Comparison of ENCODE assay signal across 9 cellular contexts in genomic region chr19:12834976-12835757, GRCh38. TPM values are rescaled to one million over a fixed set of nuclear protein-coding genes. Genes with fewer than 3 reads are reported as not detected.
A peak's percentile ranks its signal among the peaks of the same experiment; 100 is the strongest.
DNase-seq lines count a peak whose midpoint lies in the region; ATAC-seq, FAIRE-seq and TF ChIP-seq lines count a peak whose summit lies in the region.
"Had no signal": no experiment of that assay in that cellular context is flagged by ENCODE, and none has a peak within 500 bp of the region (broad histone marks: within the 10 kb centered on the region; RNA-seq: fewer than 3 reads in every experiment).

No MANE protein-coding gene starts in this region.

- H3K27ac ChIP-seq in uterus: no peak overlapping the region
- H3K27ac ChIP-seq: heart right ventricle had no signal

- H3K27me3 ChIP-seq in uterus: peaks cover 55 to 65% of the 10 kb centered on the region in 2 donors

- H3K9me3 ChIP-seq in uterus: no peaks in the 10 kb centered on the region
- H3K9me3 ChIP-seq: heart right ventricle had no signal

- intact Hi-C loops in uterus (cut with DNase I; ENCODE audit: low total_unique reads): no loop called here

- no peak for ATAC-seq in activated T-cell treated with anti-CD3 and anti-CD28 coated beads, Interleukin-2, amount 50 U/mL, for 4 hours
- ATAC-seq: heart right ventricle had no signal

- no peak overlapping the region for H3K4me3 Mint-ChIP-seq in activated T-cell treated with anti-CD3 and anti-CD28 coated beads, Interleukin-2, amount 50 U/mL, for 24 hours
- H3K4me3 Mint-ChIP-seq in activated T-cell treated with anti-CD3 and anti-CD28 coated beads, Interleukin-2, amount 50 U/mL, for 4 hours: no peak overlapping the region
- H3K4me3 Mint-ChIP-seq in brain: peak overlapping the region; percentile 80 to 86 (median 83)

- H3K27ac Mint-ChIP-seq in activated T-cell treated with anti-CD3 and anti-CD28 coated beads, Interleukin-2, amount 50 U/mL, for 24 hours: no peak overlapping the region
- H3K27ac Mint-ChIP-seq in brain: no peak overlapping the region

- DNase-seq in activated T-cell treated with anti-CD3 and anti-CD28 coated beads, Interleukin-2, amount 50 U/mL, for 24 hours: peak; percentile 53
- DNase-seq in activated T-cell treated with anti-CD3 and anti-CD28 coated beads, Interleukin-2, amount 50 U/mL, for 4 hours: no peak
- DNase-seq in NCI-H510A treated with DMSO at 0.1 percent for 48 hours (lab: John Stamatoyannopoulos, UW): peak; percentile 53
- DNase-seq in stimulated activated CD8-positive, alpha-beta memory T cell treated with anti-CD3 and anti-CD28 coated beads, Interleukin-4, amount 100 ng/mL, for 48 hours: peak; percentile 53
- DNase-seq in uterus: no peak
- no peak for DNase-seq in COLO829 (ENCODE audit: low spot score)
- DNase-seq in RCC 7860 (ENCODE audit: low spot score): no peak

- FAIRE-seq in RCC 7860 (lab: Jason Lieb, UNC): no peak

- peaks cover 0 to 14% of the 10 kb centered on the region in 2 donors for H3K4me1 ChIP-seq in uterus

- H3K36me3 Mint-ChIP-seq in activated T-cell treated with anti-CD3 and anti-CD28 coated beads, Interleukin-2, amount 50 U/mL, for 24 hours (ENCODE audit: low read depth): no peaks in the 10 kb centered on the region
- H3K36me3 Mint-ChIP-seq in activated T-cell treated with anti-CD3 and anti-CD28 coated beads, Interleukin-2, amount 50 U/mL, for 4 hours (ENCODE audit: insufficient read depth): no peaks in the 10 kb centered on the region
- H3K36me3 Mint-ChIP-seq in brain: no peaks in the 10 kb centered on the region

- H3K4me1 Mint-ChIP-seq in activated T-cell treated with anti-CD3 and anti-CD28 coated beads, Interleukin-2, amount 50 U/mL, for 24 hours (ENCODE audit: low read depth): peaks cover 35% of the 10 kb centered on the region
- peaks cover 29% of the 10 kb centered on the region for H3K4me1 Mint-ChIP-seq in activated T-cell treated with anti-CD3 and anti-CD28 coated beads, Interleukin-2, amount 50 U/mL, for 4 hours (ENCODE audit: low read depth)
- peaks cover 61% of the 10 kb centered on the region for H3K4me1 Mint-ChIP-seq in brain

- H3K36me3 ChIP-seq in uterus: no peaks in the 10 kb centered on the region
- H3K36me3 ChIP-seq: heart right ventricle had no signal

- no peak for TF ChIP-seq POLR2A in uterus (IDR thresholded peaks at IDR 0.05)

- H3K27me3 Mint-ChIP-seq in activated T-cell treated with anti-CD3 and anti-CD28 coated beads, Interleukin-2, amount 50 U/mL, for 24 hours: peaks cover 89% of the 10 kb centered on the region
- H3K27me3 Mint-ChIP-seq in activated T-cell treated with anti-CD3 and anti-CD28 coated beads, Interleukin-2, amount 50 U/mL, for 4 hours (ENCODE audit: low read depth): peaks cover 81% of the 10 kb centered on the region
- peaks cover 73% of the 10 kb centered on the region for H3K27me3 Mint-ChIP-seq in brain

- TF ChIP-seq CTCF in brain (conservative IDR thresholded peaks at IDR 0.05) (no peak), uterus (IDR thresholded peaks at IDR 0.05) (no peak)

- H3K9me3 Mint-ChIP-seq in activated T-cell treated with anti-CD3 and anti-CD28 coated beads, Interleukin-2, amount 50 U/mL, for 24 hours: no peaks in the 10 kb centered on the region
- no peaks in the 10 kb centered on the region for H3K9me3 Mint-ChIP-seq in activated T-cell treated with anti-CD3 and anti-CD28 coated beads, Interleukin-2, amount 50 U/mL, for 4 hours
- peaks cover 0 to 21% (median 3%) of the 10 kb centered on the region in 5 experiments for H3K9me3 Mint-ChIP-seq in brain

- H3K4me3 ChIP-seq in uterus: no peak overlapping the region

RNA-seq across cellular contexts. Expression of gene RTBDN, which starts 0.8 kb away (rescaled TPM):
- not detected for total RNA-seq in activated T-cell treated with anti-CD3 and anti-CD28 coated beads, Interleukin-2, amount 50 U/mL, for 4 hours
- 20.0 TPM for polyA plus RNA-seq in brain (ENCODE audit: insufficient read depth, low read depth, low replicate concordance)
- not detected for total RNA-seq in uterus
- total RNA-seq: heart right ventricle had no signal
- polyA plus RNA-seq: heart right ventricle had no signal

RNA-seq across cellular contexts. Expression of gene MAST1, which starts 3.1 kb away (rescaled TPM):
- total RNA-seq in activated T-cell treated with anti-CD3 and anti-CD28 coated beads, Interleukin-2, amount 50 U/mL, for 4 hours: 1 to 10 TPM in 1 of 3 donors, under 1 TPM in 2; 0.37 to 1.0 (median 0.38) TPM
- polyA plus RNA-seq in brain (ENCODE audit: insufficient read depth, low read depth, low replicate concordance): 33.7 TPM
- total RNA-seq in uterus: 1 to 10 TPM in 1 of 4 donors, not detected in 3; 1.2 TPM

RNA-seq across cellular contexts. Expression of gene RNASEH2A, which starts 28.8 kb away (rescaled TPM):
- 10 to 100 TPM; 32.3 to 42.7 (median 39.1) TPM for total RNA-seq in activated T-cell treated with anti-CD3 and anti-CD28 coated beads, Interleukin-2, amount 50 U/mL, for 4 hours
- polyA plus RNA-seq in brain (ENCODE audit: insufficient read depth, low read depth, low replicate concordance): 119 TPM
- total RNA-seq in uterus: 10 to 100 TPM in 1 of 4 donors, 1 to 10 TPM in 3; 2.3 to 18.9 (median 3.1) TPM

RNA-seq across cellular contexts. Expression of gene THSD8, which starts 33.3 kb away (rescaled TPM):
- total RNA-seq in activated T-cell treated with anti-CD3 and anti-CD28 coated beads, Interleukin-2, amount 50 U/mL, for 4 hours: 10 to 100 TPM; 10.3 to 18.8 (median 12.6) TPM
- 48.0 TPM for polyA plus RNA-seq in brain (ENCODE audit: insufficient read depth, low read depth, low replicate concordance)
- 1 to 10 TPM in 1 of 4 donors, not detected in 3; 4.1 TPM for total RNA-seq in uterus

RNA-seq across cellular contexts. Expression of gene PRDX2, which starts 33.6 kb away (rescaled TPM):
- total RNA-seq in activated T-cell treated with anti-CD3 and anti-CD28 coated beads, Interleukin-2, amount 50 U/mL, for 4 hours: 100 to 1,000 TPM; 185 to 224 (median 211) TPM
- polyA plus RNA-seq in brain (ENCODE audit: insufficient read depth, low read depth, low replicate concordance): 1,078 TPM
- total RNA-seq in uterus: 100 to 1,000 TPM; 148 to 178 (median 163) TPM

Comparison
In these comparisons a context has a peak if more than half of its experiments do, and no peak if none do; other contexts are left out.
1. DNase-seq: peak in activated T-cell treated with anti-CD3 and anti-CD28 coated beads, Interleukin-2, amount 50 U/mL, for 24 hours (single experiment), NCI-H510A treated with DMSO at 0.1 percent for 48 hours (single experiment) and stimulated activated CD8-positive, alpha-beta memory T cell treated with anti-CD3 and anti-CD28 coated beads, Interleukin-4, amount 100 ng/mL, for 48 hours (single experiment); none in activated T-cell treated with anti-CD3 and anti-CD28 coated beads, Interleukin-2, amount 50 U/mL, for 4 hours (single experiment), uterus (0 of 2), COLO829 (single experiment) and RCC 7860 (single experiment).
2. H3K4me3 Mint-ChIP-seq: peak in brain (5 of 5); none in activated T-cell treated with anti-CD3 and anti-CD28 coated beads, Interleukin-2, amount 50 U/mL, for 24 hours (single experiment) and activated T-cell treated with anti-CD3 and anti-CD28 coated beads, Interleukin-2, amount 50 U/mL, for 4 hours (single experiment).